10 cellular contexts compared by ENCODE assay signal in the genomic region with DNA sequence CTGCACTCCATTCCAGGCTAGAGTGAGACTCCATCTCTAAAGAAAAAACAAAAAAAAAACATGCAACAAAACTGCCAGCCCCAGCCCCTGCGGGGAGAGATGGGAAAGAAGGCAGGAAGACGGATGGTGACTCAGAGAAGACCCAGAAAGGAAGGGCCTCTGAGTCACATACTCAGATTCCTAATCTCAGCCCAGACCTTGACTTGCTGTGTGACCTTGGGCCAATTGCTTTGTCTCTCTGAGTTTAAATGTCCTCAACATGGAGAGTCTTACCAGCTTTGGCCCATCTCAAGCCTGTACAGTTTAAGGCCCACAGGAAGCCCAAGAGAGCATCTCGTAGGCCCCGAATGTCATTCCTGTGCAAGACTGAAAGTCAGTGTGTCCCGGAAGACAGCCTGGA.
DNase-seq lines count a peak whose midpoint lies in the region; TF ChIP-seq lines count a peak whose summit lies in the region.
"Had no signal": no experiment of that assay in that cellular context is flagged by ENCODE, and none has a peak within 500 bp of the region (broad histone marks: within the 10 kb centered on the region; RNA-seq: fewer than 3 reads in every experiment).

No MANE protein-coding gene starts in this region.

- H3F3A ChIP-seq in GM23248 (ENCODE audit: insufficient read depth) (no peaks in the 10 kb centered on the region), SK-N-SH (replicated peaks; ENCODE audit: insufficient read depth) (peaks cover 6% of the 10 kb centered on the region)

- H3K4me2 ChIP-seq in GM23248 (ENCODE audit: unreplicated experiment) (no peak overlapping the region), SK-N-SH (peak overlapping the region; percentile 18)

- 59 to 60% methylated on average over 5 of the region's 5 CpGs for WGBS in GM23248 (ENCODE audit: low coverage in 1 of 2, low lambda C conversion rate in 2 of 2, missing lambda C conversion rate in 2 of 2), 2 experiments
- WGBS in SK-N-SH (ENCODE audit: low lambda C conversion rate) = 44% methylated on average over 5 of the region's 5 CpGs

- H3K79me2 ChIP-seq in GM23248 (ENCODE audit: insufficient read depth) (no peaks in the 10 kb centered on the region), SK-N-SH (ENCODE audit: insufficient read depth) (no peaks in the 10 kb centered on the region)

- no peak for TF ChIP-seq CTCF in SK-N-SH (IDR thresholded peaks at IDR 0.05)

- H4K20me1 ChIP-seq in GM23248 (ENCODE audit: insufficient read depth) = no peaks in the 10 kb centered on the region
- H4K20me1 ChIP-seq in SK-N-SH (ENCODE audit: insufficient read depth) = no peaks in the 10 kb centered on the region

- H3K36me3 ChIP-seq in GM23248 (ENCODE audit: low read depth) (no peaks in the 10 kb centered on the region), SK-N-SH (replicated peaks in 1 of 2; ENCODE audit: control insufficient read depth in 1 of 2, insufficient read depth in 2 of 2, low read length in 1 of 2) (no peaks in the 10 kb centered on the region)

- DNase-seq in A172 (ENCODE audit: low spot score) = peak; percentile 93
- peak; percentile 67 for DNase-seq in GM23248
- DNase-seq in SK-N-SH = no peak
- peak; percentile 13 for DNase-seq in fibroblast of peridontal ligament (ENCODE audit: extremely low read depth)
- no peak for DNase-seq in DMS53 (lab: John Stamatoyannopoulos, UW)
- DNase-seq in D341Med (ENCODE audit: low spot score) = no peak
- DNase-seq in activated effector memory CD4-positive, alpha-beta T cell treated with anti-CD3 and anti-CD28 coated beads, Interleukin-2, amount 50 U/mL, for 16 hours = no peak
- DNase-seq in NCI-H146 treated with DMSO at 0.1 percent for 48 hours (lab: John Stamatoyannopoulos, UW; ENCODE audit: unreplicated experiment) = no peak
- DNase-seq: activated B cell treated with CpG ODN at 0.5 μM for 24 hours; stimulated activated CD4-positive, alpha-beta T cell treated with anti-CD3 and anti-CD28 coated beads, Interleukin-12 subunit alpha, Interleukin-12 subunit beta, amount 100 ng/mL, for 4 hours had no signal

- no peak overlapping the region for H3K9ac ChIP-seq in GM23248
- no peak overlapping the region for H3K9ac ChIP-seq in SK-N-SH

- CTCF ChIA-PET in SK-N-SH (lab: Yijun Ruan, JAX) = no interaction called here

- no peak overlapping the region for H2AFZ ChIP-seq in GM23248
- peak overlapping the region; percentile 68; the same call in 1 of the 2 replicates for H2AFZ ChIP-seq in SK-N-SH (ENCODE audit: low read depth)

- H3K4me1 ChIP-seq in GM23248 (ENCODE audit: insufficient read depth) = peaks cover 17% of the 10 kb centered on the region
- H3K4me1 ChIP-seq in SK-N-SH (ENCODE audit: control insufficient read depth in 1 of 2, insufficient read depth in 2 of 2, low read depth in 1 of 2, low read length in 1 of 2) = peaks cover 0 to 6% of the 10 kb centered on the region in 2 experiments; a peak in 2 of 4 replicates

- no peak for TF ChIP-seq RAD21 in SK-N-SH (IDR thresholded peaks at IDR 0.05; ENCODE audit: low read length)

- H3K9me2 ChIP-seq in GM23248 (ENCODE audit: insufficient read depth) (no peaks in the 10 kb centered on the region), SK-N-SH (no peaks in the 10 kb centered on the region)

- H3K27ac ChIP-seq in GM23248 (no peak overlapping the region), SK-N-SH (ENCODE audit: low read depth in 2 of 2, low read length in 1 of 2) (peak overlapping the region in 1 of 2 experiments; percentile 43; a peak in 2 of 4 replicates)

- H3K27me3 ChIP-seq in GM23248 (replicated peaks; ENCODE audit: insufficient read depth) = no peaks in the 10 kb centered on the region
- H3K27me3 ChIP-seq in SK-N-SH (ENCODE audit: insufficient read depth) = no peaks in the 10 kb centered on the region

- POLR2A ChIA-PET in SK-N-SH (lab: Yijun Ruan, JAX) = no interaction called here

- no peak for TF ChIP-seq EP300 in SK-N-SH (IDR thresholded peaks at IDR 0.05; ENCODE audit: borderline replicate concordance in 1 of 2, low read depth in 1 of 2, low read length in 1 of 2)

- H3K4me3 ChIP-seq in GM23248 (no peak overlapping the region), SK-N-SH (ENCODE audit: low read depth in 2 of 2, low read length in 1 of 2) (no peak overlapping the region)

- in situ Hi-C loops in GM23248 (cut with MboI) = no loop called here

- H3K9me3 ChIP-seq in GM23248 (ENCODE audit: low read depth) = no peaks in the 10 kb centered on the region
- no peaks in the 10 kb centered on the region for H3K9me3 ChIP-seq in SK-N-SH

TF ChIP-seq in SK-N-SH, 30 proteins besides CTCF, POLR2A, EP300 and RAD21:
- peak; percentile 50 for TF ChIP-seq JUND (IDR thresholded peaks at IDR 0.05)
- TF ChIP-seq, protein P1, sequence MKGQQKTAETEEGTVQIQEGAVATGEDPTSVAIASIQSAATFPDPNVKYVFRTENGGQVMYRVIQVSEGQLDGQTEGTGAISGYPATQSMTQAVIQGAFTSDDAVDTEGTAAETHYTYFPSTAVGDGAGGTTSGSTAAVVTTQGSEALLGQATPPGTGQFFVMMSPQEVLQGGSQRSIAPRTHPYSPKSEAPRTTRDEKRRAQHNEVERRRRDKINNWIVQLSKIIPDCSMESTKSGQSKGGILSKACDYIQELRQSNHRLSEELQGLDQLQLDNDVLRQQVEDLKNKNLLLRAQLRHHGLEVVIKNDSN (IDR thresholded peaks at IDR 0.05; ENCODE audit: borderline replicate concordance, low read depth) = no peak
- TF ChIP-seq RXRA (IDR thresholded peaks at IDR 0.05; ENCODE audit: borderline replicate concordance, low read depth) = no peak
- TF ChIP-seq RCOR1 (IDR thresholded peaks at IDR 0.05; ENCODE audit: low read length) = no peak
- TF ChIP-seq FOSL2 (IDR thresholded peaks at IDR 0.05; ENCODE audit: borderline replicate concordance, low read depth) = peak; percentile 84

Comparison
In these comparisons a context has a peak if more than half of its experiments do, and no peak if none do; other contexts are left out.
1. DNase-seq: peak in A172 (single experiment), GM23248 (single experiment) and fibroblast of peridontal ligament (single experiment); none in SK-N-SH (single experiment), DMS53 (single experiment), D341Med (single experiment), activated effector memory CD4-positive, alpha-beta T cell treated with anti-CD3 and anti-CD28 coated beads, Interleukin-2, amount 50 U/mL, for 16 hours (single experiment) and NCI-H146 treated with DMSO at 0.1 percent for 48 hours (single experiment).